ENCODE assay signal across 9 cellular contexts in the genomic region with DNA sequence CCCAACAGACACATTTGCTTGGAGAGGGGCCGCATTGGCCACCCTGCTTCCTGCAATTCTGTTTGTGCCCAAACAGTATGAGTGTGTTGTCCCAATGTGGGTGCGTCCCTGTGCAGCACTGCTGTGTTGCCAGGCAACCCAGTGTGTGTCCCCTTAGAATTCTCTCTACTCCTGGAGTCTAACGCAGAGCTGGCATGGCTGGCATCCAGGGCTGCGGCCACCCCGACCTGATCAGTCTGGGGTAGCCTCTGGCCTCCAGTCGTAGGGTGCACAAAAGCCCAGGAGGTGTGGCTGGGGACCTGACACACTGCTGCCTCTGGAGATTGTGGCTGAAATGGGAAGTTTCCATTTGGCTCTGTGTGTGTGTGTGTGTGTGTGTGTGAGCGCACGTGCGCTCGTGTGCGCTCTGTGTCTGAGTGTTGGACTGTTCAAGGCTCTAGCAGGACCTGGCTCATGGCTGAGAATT. TPM values are rescaled to one million over a fixed set of nuclear protein-coding genes. Genes with fewer than 3 reads are reported as not detected.
DNase-seq lines count a peak whose midpoint lies in the region; ATAC-seq, FAIRE-seq and TF ChIP-seq lines count a peak whose summit lies in the region.
"Had no signal": no experiment of that assay in that cellular context is flagged by ENCODE, and none has a peak within 500 bp of the region (broad histone marks: within the 10 kb centered on the region; RNA-seq: fewer than 3 reads in every experiment).

No MANE protein-coding gene starts in this region.

- no peak for TF ChIP-seq EP300 in A549 (IDR thresholded peaks at IDR 0.05)
- TF ChIP-seq EP300 in SK-N-SH (IDR thresholded peaks at IDR 0.05; ENCODE audit: borderline replicate concordance in 1 of 2, low read depth in 1 of 2, low read length in 1 of 2), result no peak

- 42% methylated on average over 10 of the region's 11 CpGs for WGBS in A549 (ENCODE audit: missing lambda C conversion rate)
- 27% methylated on average over 2 of the region's 11 CpGs for WGBS in SK-N-SH (ENCODE audit: low lambda C conversion rate)

- POLR2A ChIA-PET in A549 (lab: Yijun Ruan, JAX) (interaction anchor here (2.9 kb wide), 1 partner anchor 26 kb away, joined by 25 read pairs; no protein-coding TSS in a partner anchor), T-cell (lab: Charles Lee) (no interaction called here), SK-N-SH (lab: Yijun Ruan, JAX) (no interaction called here)

- TF ChIP-seq RAD21 in A549 (conservative IDR thresholded peaks at IDR 0.05 in 1 of 2, IDR thresholded peaks at IDR 0.05 in 1 of 2) (no peak), SK-N-SH (IDR thresholded peaks at IDR 0.05; ENCODE audit: low read length) (no peak)

- peak; percentile 60 to 82 for DNase-seq in A549 (ENCODE audit: low read depth in 1 of 2, low spot score in 1 of 2)
- DNase-seq in NCI-H69 (lab: John Stamatoyannopoulos, UW), result peak; percentile 17
- peak; percentile 93 for DNase-seq in coronary artery (ENCODE audit: low spot score)
- peak; percentile 68 to 78 (median 69) for DNase-seq in mucosa of descending colon
- no peak for DNase-seq in retina
- no peak for DNase-seq in T1000 (lab: John Stamatoyannopoulos, UW)
- no peak for DNase-seq in T-cell
- DNase-seq in SK-N-SH, result no peak
- DNase-seq: cortex of kidney had no signal

- H3K9ac ChIP-seq in SK-N-SH, result no peak overlapping the region

- H3K4me3 ChIP-seq in A549, result no peak overlapping the region
- H3K4me3 ChIP-seq in coronary artery, result peak overlapping the region; percentile 39
- H3K4me3 ChIP-seq in mucosa of descending colon, result no peak overlapping the region
- H3K4me3 ChIP-seq in SK-N-SH (ENCODE audit: low read depth in 2 of 2, low read length in 1 of 2), result no peak overlapping the region

- H3K9me2 ChIP-seq in SK-N-SH, result no peaks in the 10 kb centered on the region

- no peak overlapping the region for H3K27ac Mint-ChIP-seq in T-cell

- H3K79me2 ChIP-seq in SK-N-SH (ENCODE audit: insufficient read depth), result no peaks in the 10 kb centered on the region

- peak overlapping the region; percentile 40 to 68 for H3K27ac ChIP-seq in A549
- peak overlapping the region; percentile 91 to 96 for H3K27ac ChIP-seq in coronary artery
- no peak overlapping the region for H3K27ac ChIP-seq in SK-N-SH (ENCODE audit: low read depth in 2 of 2, low read length in 1 of 2)

- H3K27me3 Mint-ChIP-seq in T-cell, result no peaks in the 10 kb centered on the region

- H3K4me2 ChIP-seq in A549 (peak overlapping the region; percentile 36), SK-N-SH (no peak overlapping the region)

- no peaks in the 10 kb centered on the region for H4K20me1 ChIP-seq in SK-N-SH (ENCODE audit: insufficient read depth)

- peaks cover 9 to 12% (median 10%) of the 10 kb centered on the region in 3 donors for H3K4me1 Mint-ChIP-seq in T-cell

- TF ChIP-seq POLR2A in A549 (IDR thresholded peaks at IDR 0.05; ENCODE audit: low read length), result no peak

- H2AFZ ChIP-seq in SK-N-SH (ENCODE audit: low read depth), result no peak overlapping the region

- no peaks in the 10 kb centered on the region for H3K9me3 ChIP-seq in A549
- H3K9me3 ChIP-seq in mucosa of descending colon, result no peaks in the 10 kb centered on the region
- H3K9me3 ChIP-seq in SK-N-SH, result no peaks in the 10 kb centered on the region

- CTCF ChIA-PET in A549 (lab: Yijun Ruan, JAX) (interaction anchor here (0.6 to 95.1 kb wide), 4 partner anchors 17 to 251 kb away, joined by 3 to 4158 read pairs (median 26); a partner anchor contains a TSS), T-cell (lab: Charles Lee) (interaction anchor here in 1 of 2 donors (0.6 kb wide), 1 partner anchor 90 kb away, joined by 4 read pairs; no protein-coding TSS in a partner anchor), SK-N-SH (lab: Yijun Ruan, JAX) (interaction anchor here (0.9 to 1.1 kb wide), 5 partner anchors 12 to 78 kb away, joined by 3 to 7 read pairs (median 3); no protein-coding TSS in a partner anchor)

- TF ChIP-seq CTCF in A549 (IDR thresholded peaks at IDR 0.05) (no peak), coronary artery (IDR thresholded peaks at IDR 0.05) (no peak), mucosa of descending colon (IDR thresholded peaks at IDR 0.05) (no peak), SK-N-SH (IDR thresholded peaks at IDR 0.05) (no peak)

- peaks cover under 1% of the 10 kb centered on the region for H3F3A ChIP-seq in SK-N-SH (replicated peaks; ENCODE audit: insufficient read depth)

- no peak for FAIRE-seq in A549 (lab: Jason Lieb, UNC)

- H3K36me3 Mint-ChIP-seq in T-cell, result no peaks in the 10 kb centered on the region

- H3K9me3 Mint-ChIP-seq in T-cell, result no peaks in the 10 kb centered on the region

- H3K27me3 ChIP-seq in SK-N-SH (ENCODE audit: insufficient read depth), result no peaks in the 10 kb centered on the region

- ATAC-seq in A549 (peak; percentile 52 to 58), mucosa of descending colon (peak; percentile 68), T-cell (replicated peaks in 1 of 4) (no peak)

- no peaks in the 10 kb centered on the region for H3K36me3 ChIP-seq in mucosa of descending colon (ENCODE audit: low read depth)
- H3K36me3 ChIP-seq in SK-N-SH (replicated peaks in 1 of 2; ENCODE audit: control insufficient read depth in 1 of 2, insufficient read depth in 2 of 2, low read length in 1 of 2), result no peaks in the 10 kb centered on the region

- intact Hi-C loops in mucosa of descending colon (cut with DNase I, micrococcal nuclease), result no loop called here

- H3K4me1 ChIP-seq in A549 (peaks cover 38% of the 10 kb centered on the region), mucosa of descending colon (ENCODE audit: low read depth) (peaks cover 35% of the 10 kb centered on the region), SK-N-SH (ENCODE audit: control insufficient read depth in 1 of 2, insufficient read depth in 2 of 2, low read depth in 1 of 2, low read length in 1 of 2) (no peaks in the 10 kb centered on the region; a peak in 2 of 4 replicates)

- H3K4me3 Mint-ChIP-seq in T-cell, result no peak overlapping the region

TF ChIP-seq in A549, 52 proteins besides CTCF, POLR2A, EP300 and RAD21:
- TF ChIP-seq BHLHE40 (IDR thresholded peaks at IDR 0.05; ENCODE audit: low read depth, low read length) (peak; percentile 83), MYC (IDR thresholded peaks at IDR 0.05; ENCODE audit: borderline replicate concordance, low read length) (0 out of 2 replicates have a peak, but pooled peaks have one; percentile 16), JUN (IDR thresholded peaks at IDR 0.05) (no peak), JUNB (IDR thresholded peaks at IDR 0.05) (no peak)

TF ChIP-seq in SK-N-SH, 30 proteins besides CTCF, POLR2A, EP300 and RAD21:
- TF ChIP-seq TEAD4 (IDR thresholded peaks at IDR 0.05; ENCODE audit: borderline replicate concordance, insufficient read depth), result no peak
- no peak for TF ChIP-seq FOSL2 (IDR thresholded peaks at IDR 0.05; ENCODE audit: borderline replicate concordance, low read depth)
- no peak for TF ChIP-seq GATA2 (CRISPR knock-in tag; IDR thresholded peaks at IDR 0.05)
- TF ChIP-seq SIN3A (IDR thresholded peaks at IDR 0.05; ENCODE audit: borderline replicate concordance, low read depth, low read length), result no peak
- TF ChIP-seq CHD2 (IDR thresholded peaks at IDR 0.05; ENCODE audit: low read length, partially characterized antibody), result no peak
- TF ChIP-seq, protein P1, sequence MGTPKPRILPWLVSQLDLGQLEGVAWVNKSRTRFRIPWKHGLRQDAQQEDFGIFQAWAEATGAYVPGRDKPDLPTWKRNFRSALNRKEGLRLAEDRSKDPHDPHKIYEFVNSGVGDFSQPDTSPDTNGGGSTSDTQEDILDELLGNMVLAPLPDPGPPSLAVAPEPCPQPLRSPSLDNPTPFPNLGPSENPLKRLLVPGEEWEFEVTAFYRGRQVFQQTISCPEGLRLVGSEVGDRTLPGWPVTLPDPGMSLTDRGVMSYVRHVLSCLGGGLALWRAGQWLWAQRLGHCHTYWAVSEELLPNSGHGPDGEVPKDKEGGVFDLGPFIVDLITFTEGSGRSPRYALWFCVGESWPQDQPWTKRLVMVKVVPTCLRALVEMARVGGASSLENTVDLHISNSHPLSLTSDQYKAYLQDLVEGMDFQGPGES (IDR thresholded peaks at IDR 0.05; ENCODE audit: low read depth, low read length), result no peak

RNA-seq across cellular contexts. Expression of a gene that starts 48.0 kb away (rescaled TPM):
- not detected in 2 replicates for polyA plus RNA-seq in A549 (2011; rRNA removed)
- not detected in 2 replicates for polyA plus RNA-seq in A549 (2012; cell fraction: cytosol; rRNA removed)
- not detected in 2 replicates for polyA plus RNA-seq in A549 (2012; cell fraction: nucleus; rRNA removed)
- polyA plus RNA-seq in A549 (2017; fragmentation: RNase III; extraction: RNeasy Plus Mini Kit Qiagen cat#74134 plus additional on column Dnase treatment), result not detected in 3 replicates
- not detected in 2 replicates for polyA minus RNA-seq in A549 (2011; rRNA and poly(A)+ RNA removed)
- not detected for total RNA-seq in mucosa of descending colon
- not detected for total RNA-seq in T-cell
- not detected in 2 replicates for polyA plus RNA-seq in SK-N-SH (2012; rRNA removed)
- not detected in 2 replicates for polyA plus RNA-seq in SK-N-SH (2012; cell fraction: cytosol; rRNA removed)
- not detected in 2 replicates for polyA plus RNA-seq in SK-N-SH (2012; cell fraction: nucleus; rRNA removed)

Comparison
In these comparisons a context has a peak if more than half of its experiments do, and no peak if none do; other contexts are left out.
1. ATAC-seq: peak in A549 (2 of 2) and mucosa of descending colon (single experiment); none in T-cell (0 of 4).
2. DNase-seq: peak in A549 (2 of 2), NCI-H69 (single experiment), coronary artery (single experiment) and mucosa of descending colon (3 of 3); none in retina (single experiment), T1000 (single experiment), T-cell (0 of 34) and SK-N-SH (single experiment).
3. H3K27ac ChIP-seq: peak in A549 (2 of 2) and coronary artery (2 of 2); none in SK-N-SH (0 of 2).